In genomic region chrX:15686818-15687685, GRCh38 we compare ENCODE assay signal across 8 cellular contexts. TPM values are rescaled to one million over a fixed set of nuclear protein-coding genes. Genes with fewer than 3 reads are reported as not detected.
DNase-seq lines count a peak whose midpoint lies in the region; ATAC-seq, FAIRE-seq and TF ChIP-seq lines count a peak whose summit lies in the region.

No MANE protein-coding gene starts in this region.

- H3K27me3 Mint-ChIP-seq in stimulated activated naive CD8-positive, alpha-beta T cell treated with anti-CD3 and anti-CD28 coated beads, Interleukin-15, amount 100 ng/mL, for 72 hours: no peaks in the 10 kb centered on the region

- no peaks in the 10 kb centered on the region for H3K79me1 ChIP-seq in mesendoderm (ENCODE audit: low read length)

- no peak overlapping the region for H3K4me3 Mint-ChIP-seq in stimulated activated naive CD8-positive, alpha-beta T cell treated with anti-CD3 and anti-CD28 coated beads, Interleukin-15, amount 100 ng/mL, for 72 hours

- intact Hi-C loops in dorsolateral prefrontal cortex (cut with DNase I): loop anchor here in 1 of 2 donors (10.0 kb wide), 1 partner anchor 978 kb away; no protein-coding TSS in a partner anchor

- H3K79me2 ChIP-seq in mesendoderm (ENCODE audit: control insufficient read depth, insufficient read depth, low read length): peaks cover 2% of the 10 kb centered on the region

- H3K27me3 ChIP-seq in dorsolateral prefrontal cortex: peaks cover 0 to 12% (median 0%) of the 10 kb centered on the region in 45 donors
- no peaks in the 10 kb centered on the region for H3K27me3 ChIP-seq in mesendoderm (ENCODE audit: insufficient read depth, low read length, poor library complexity)

- no peak overlapping the region for H2BK120ac ChIP-seq in mesendoderm (ENCODE audit: low read depth, low read length)

- H2BK15ac ChIP-seq in mesendoderm (replicated peaks; ENCODE audit: low read depth): no peak overlapping the region

- TF ChIP-seq RAD21 in A549 (conservative IDR thresholded peaks at IDR 0.05 in 1 of 2, IDR thresholded peaks at IDR 0.05 in 1 of 2): peak; percentile 55 to 61

- peak; percentile 66 for TF ChIP-seq CTCF in A549 (IDR thresholded peaks at IDR 0.05)
- peak; percentile 23 to 86 (median 75) for TF ChIP-seq CTCF in dorsolateral prefrontal cortex (IDR thresholded peaks at IDR 0.05 in 54 of 56, conservative IDR thresholded peaks at IDR 0.05 in 2 of 56; ENCODE audit: low read depth in 1 of 56, partially characterized antibody in 56 of 56)

- H3K27ac ChIP-seq in A549 (no peak overlapping the region), dorsolateral prefrontal cortex (no peak overlapping the region), mesendoderm (ENCODE audit: low read depth, low read length) (no peak overlapping the region)

- 41% methylated on average over 6 of the region's 6 CpGs for WGBS in A549 (ENCODE audit: missing lambda C conversion rate)
- no CpG with 5 or more reads among the region's 6 CpGs for WGBS in mesendoderm (ENCODE audit: extremely low coverage, insufficient coverage, low lambda C conversion rate)

- H3K9me3 ChIP-seq in A549: no peaks in the 10 kb centered on the region

- no peak overlapping the region for H3K9ac ChIP-seq in mesendoderm (ENCODE audit: low read length)

- H3K4me1 ChIP-seq in A549 (no peaks in the 10 kb centered on the region), mesendoderm (ENCODE audit: control insufficient read depth, low read depth, low read length) (no peaks in the 10 kb centered on the region)

- peak; percentile 39 for FAIRE-seq in A549 (lab: Jason Lieb, UNC)

- peak overlapping the region; percentile 15 for H3K56ac ChIP-seq in mesendoderm (ENCODE audit: low read length)

- H3K4me1 Mint-ChIP-seq in stimulated activated naive CD8-positive, alpha-beta T cell treated with anti-CD3 and anti-CD28 coated beads, Interleukin-15, amount 100 ng/mL, for 72 hours: peaks cover 9% of the 10 kb centered on the region

- no peak overlapping the region for H3K4ac ChIP-seq in mesendoderm (ENCODE audit: low read depth, low read length)

- H3K36me3 ChIP-seq in mesendoderm (ENCODE audit: control insufficient read depth, insufficient read depth, low read length): no peaks in the 10 kb centered on the region

- H3K23ac ChIP-seq in mesendoderm (ENCODE audit: low read length): no peak overlapping the region

- H4K5ac ChIP-seq in mesendoderm (ENCODE audit: low read length): no peak overlapping the region

- no peak overlapping the region for H2AK5ac ChIP-seq in mesendoderm (ENCODE audit: low read length)

- no peak for TF ChIP-seq POLR2A in A549 (IDR thresholded peaks at IDR 0.05; ENCODE audit: low read length)

- no peak overlapping the region for H3K4me2 ChIP-seq in A549
- H3K4me2 ChIP-seq in mesendoderm (ENCODE audit: low read length): no peak overlapping the region

- H2BK5ac ChIP-seq in mesendoderm (ENCODE audit: low read length): no peak overlapping the region

- no peak overlapping the region for H4K8ac ChIP-seq in mesendoderm (ENCODE audit: low read depth, low read length)

- H3K9me3 Mint-ChIP-seq in stimulated activated naive CD8-positive, alpha-beta T cell treated with anti-CD3 and anti-CD28 coated beads, Interleukin-15, amount 100 ng/mL, for 72 hours: no peaks in the 10 kb centered on the region

- no peak for TF ChIP-seq EP300 in A549 (IDR thresholded peaks at IDR 0.05)

- no peak overlapping the region for H3K18ac ChIP-seq in mesendoderm (ENCODE audit: low read length)

- ATAC-seq in A549: peak; percentile 90 to 92
- ATAC-seq in GM18502 (IDR thresholded peaks at IDR 0.05; ENCODE audit: poor library complexity, unreplicated experiment): peak; percentile 91
- ATAC-seq in HG03095 (IDR thresholded peaks at IDR 0.05; ENCODE audit: unreplicated experiment): peak; percentile 86
- peak; percentile 78 for ATAC-seq in stimulated activated naive CD8-positive, alpha-beta T cell treated with anti-CD3 and anti-CD28 coated beads, Interleukin-15, amount 100 ng/mL, for 72 hours

- POLR2A ChIA-PET in A549 (lab: Yijun Ruan, JAX): no interaction called here

- CTCF ChIA-PET in A549 (lab: Yijun Ruan, JAX): interaction anchor here (0.8 to 1.8 kb wide), 10 partner anchors 10 to 194 kb away, joined by 3 to 6 read pairs (median 3); partner anchors contain the start of gene PIR

- no peak overlapping the region for H3K4me3 ChIP-seq in A549
- H3K4me3 ChIP-seq in dorsolateral prefrontal cortex: no peak overlapping the region
- H3K4me3 ChIP-seq in mesendoderm (ENCODE audit: low read length): no peak overlapping the region

- H3K27ac Mint-ChIP-seq in stimulated activated naive CD8-positive, alpha-beta T cell treated with anti-CD3 and anti-CD28 coated beads, Interleukin-15, amount 100 ng/mL, for 72 hours: no peak overlapping the region

- peak; percentile 46 to 54 for DNase-seq in A549 (ENCODE audit: low read depth in 1 of 2, low spot score in 1 of 2)
- DNase-seq in NCI-H510A treated with DMSO at 0.1 percent for 48 hours (lab: John Stamatoyannopoulos, UW): peak; percentile 46
- DNase-seq in activated CD4-positive, alpha-beta T cell treated with anti-CD3 and anti-CD28 coated beads, Interleukin-2, amount 50 U/mL, for 4 hours: peak; percentile 36 to 46
- DNase-seq in dorsolateral prefrontal cortex: peak in 4 of 10 donors; percentile 29 to 69 (median 51)
- DNase-seq in mesendoderm: peak; percentile 56
- DNase-seq in stimulated activated naive CD8-positive, alpha-beta T cell treated with anti-CD3 and anti-CD28 coated beads, Interleukin-15, amount 100 ng/mL, for 72 hours: peak; percentile 34 to 45

TF ChIP-seq in A549, 52 proteins besides CTCF, POLR2A, EP300 and RAD21:
- TF ChIP-seq PHF8 (IDR thresholded peaks at IDR 0.05; ENCODE audit: borderline replicate concordance, low read depth): no peak
- peak; percentile 47; the same call in 2 of the 3 replicates for TF ChIP-seq SMC3 (IDR thresholded peaks at IDR 0.05)
- peak; percentile 78 for TF ChIP-seq HOXB5 (CRISPR knock-in tag; IDR thresholded peaks at IDR 0.05)
- TF ChIP-seq RFX5 (IDR thresholded peaks at IDR 0.05): no peak
- TF ChIP-seq EHF (CRISPR knock-in tag; IDR thresholded peaks at IDR 0.05): no peak

RNA-seq across cellular contexts. Expression of gene CLTRN, which starts 22.4 kb away (rescaled TPM):
- polyA plus RNA-seq in A549 (2011; rRNA removed) (2.5 and 2.6 TPM in 2 replicates), A549 (2017; fragmentation: RNase III; extraction: RNeasy Plus Mini Kit Qiagen cat#74134 plus additional on column Dnase treatment) (0.46 to 0.84 TPM (median 0.76 TPM) in 3 replicates)
- 0.52 and 0.57 TPM in 2 replicates for polyA plus RNA-seq in A549 (2012; cell fraction: cytosol; rRNA removed)
- 0.32 and 0.38 TPM in 2 replicates for polyA plus RNA-seq in A549 (2012; cell fraction: nucleus; rRNA removed)
- 0.21 TPM in 1 of 2 replicates, not detected in the other for polyA minus RNA-seq in A549 (2011; rRNA and poly(A)+ RNA removed)
- total RNA-seq in dorsolateral prefrontal cortex: 1 to 10 TPM in 18 of 120 experiments, under 1 TPM in 65, not detected in 37; 0.24 to 1.5 (median 0.59) TPM
- 1.0 TPM for polyA plus RNA-seq in mesendoderm (2013, experiment 1 of 2)
- 1.2 TPM for polyA plus RNA-seq in mesendoderm (2013, experiment 2 of 2)

RNA-seq across cellular contexts. Expression of gene CA5B, which starts 51.0 kb away (rescaled TPM):
- polyA plus RNA-seq in A549 (2011; rRNA removed): 11.3 and 12.5 TPM in 2 replicates
- polyA plus RNA-seq in A549 (2012; cell fraction: cytosol; rRNA removed): 1.4 and 1.9 TPM in 2 replicates
- polyA plus RNA-seq in A549 (2012; cell fraction: nucleus; rRNA removed): 1.5 and 2.1 TPM in 2 replicates
- polyA plus RNA-seq in A549 (2017; fragmentation: RNase III; extraction: RNeasy Plus Mini Kit Qiagen cat#74134 plus additional on column Dnase treatment): 2.7 to 5.8 TPM (median 5.2 TPM) in 3 replicates
- 16.3 and 16.5 TPM in 2 replicates for polyA minus RNA-seq in A549 (2011; rRNA and poly(A)+ RNA removed)
- total RNA-seq in dorsolateral prefrontal cortex: 10 to 100 TPM; 11.1 to 38.3 (median 21.2) TPM
- polyA plus RNA-seq in mesendoderm (2013, experiment 1 of 2): 4.1 TPM
- 3.2 TPM for polyA plus RNA-seq in mesendoderm (2013, experiment 2 of 2)
